In genomic region chr17:47315451-47316266, GRCh38 we compare ENCODE assay signal across 8 cellular contexts. TPM values are rescaled to one million over a fixed set of nuclear protein-coding genes. Genes with fewer than 3 reads are reported as not detected.
DNase-seq lines count a peak whose midpoint lies in the region; ATAC-seq and TF ChIP-seq lines count a peak whose summit lies in the region.

No MANE protein-coding gene starts in this region.

- no peak overlapping the region for H3K9ac ChIP-seq in rectal smooth muscle tissue (ENCODE audit: low read length)

- H3K27me3 ChIP-seq in ascending aorta: no peaks in the 10 kb centered on the region
- H3K27me3 ChIP-seq in left ventricle myocardium inferior (ENCODE audit: low read depth): no peaks in the 10 kb centered on the region
- no peaks in the 10 kb centered on the region for H3K27me3 ChIP-seq in rectal smooth muscle tissue (ENCODE audit: control insufficient read depth, insufficient read depth, low read length)

- H3K36me3 ChIP-seq in ascending aorta (peaks cover under 1 to 19% of the 10 kb centered on the region in 2 donors), left ventricle myocardium inferior (peaks cover 6% of the 10 kb centered on the region), rectal smooth muscle tissue (ENCODE audit: control insufficient read depth, insufficient read depth, low read length) (no peaks in the 10 kb centered on the region)

- H3K4me3 ChIP-seq in ascending aorta (no peak overlapping the region), left ventricle myocardium inferior (no peak overlapping the region), rectal smooth muscle tissue (ENCODE audit: low read length) (no peak overlapping the region)

- TF ChIP-seq CTCF in ascending aorta (IDR thresholded peaks at IDR 0.05): peak; percentile 77 to 83 (median 79)
- peak; percentile 90 for TF ChIP-seq CTCF in left ventricle myocardium inferior (IDR thresholded peaks at IDR 0.05; ENCODE audit: borderline replicate concordance)

- ATAC-seq in GM21528 (IDR thresholded peaks at IDR 0.05; ENCODE audit: low FRiP score, unreplicated experiment): no peak

- intact Hi-C loops in ascending aorta (cut with DNase I) (loop anchor here (1.0 to 5.0 kb wide), 3 partner anchors 37 to 163 kb away; no protein-coding TSS in a partner anchor), left ventricle myocardium inferior (cut with micrococcal nuclease) (no loop called here)

- peak; percentile 66 for DNase-seq in DMS79 treated with DMSO at 0.1 percent for 48 hours (lab: John Stamatoyannopoulos, UW)
- peak; percentile 85 for DNase-seq in HS-27A (ENCODE audit: low read depth)
- DNase-seq in NCI-H82 treated with DMSO at 0.1 percent for 48 hours (lab: John Stamatoyannopoulos, UW; ENCODE audit: unreplicated experiment): peak; percentile 58
- DNase-seq in ascending aorta (ENCODE audit: low spot score in 2 of 2): no peak
- DNase-seq in left ventricle myocardium inferior: no peak
- no peak for DNase-seq in ecto neural progenitor cell (ENCODE audit: low spot score)

- H3K9me3 ChIP-seq in ascending aorta (peaks cover 0 to 2% of the 10 kb centered on the region in 2 donors), left ventricle myocardium inferior (replicated peaks) (peaks cover under 1% of the 10 kb centered on the region)

- peaks cover 19 to 40% of the 10 kb centered on the region in 2 donors for H3K4me1 ChIP-seq in ascending aorta
- peaks cover 6% of the 10 kb centered on the region for H3K4me1 ChIP-seq in left ventricle myocardium inferior
- H3K4me1 ChIP-seq in rectal smooth muscle tissue (ENCODE audit: control insufficient read depth, insufficient read depth, low read length): peaks cover 13% of the 10 kb centered on the region

- peak overlapping the region; percentile 80 to 81 for H3K27ac ChIP-seq in ascending aorta
- H3K27ac ChIP-seq in left ventricle myocardium inferior (replicated peaks): peak overlapping the region; percentile 16
- H3K27ac ChIP-seq in rectal smooth muscle tissue (ENCODE audit: low read depth, low read length): peak overlapping the region; percentile 80

RNA-seq across cellular contexts. Expression of gene EFCAB13, which starts 8.1 kb away (rescaled TPM):
- total RNA-seq in ascending aorta (1.2 TPM), left ventricle myocardium inferior (2.6 TPM)

Comparison
In these comparisons a context has a peak if more than half of its experiments do, and no peak if none do; other contexts are left out.
1. DNase-seq: peak in DMS79 treated with DMSO at 0.1 percent for 48 hours (single experiment), HS-27A (single experiment) and NCI-H82 treated with DMSO at 0.1 percent for 48 hours (single experiment); none in ascending aorta (0 of 2), left ventricle myocardium inferior (single experiment) and ecto neural progenitor cell (single experiment).
2. H3K27ac ChIP-seq: peak in every context shown above with its lines; median percentile 80 in ascending aorta; 80 in rectal smooth muscle tissue; 16 in left ventricle myocardium inferior.